ENCODE assay signal across 27 cellular contexts in the genomic region with DNA sequence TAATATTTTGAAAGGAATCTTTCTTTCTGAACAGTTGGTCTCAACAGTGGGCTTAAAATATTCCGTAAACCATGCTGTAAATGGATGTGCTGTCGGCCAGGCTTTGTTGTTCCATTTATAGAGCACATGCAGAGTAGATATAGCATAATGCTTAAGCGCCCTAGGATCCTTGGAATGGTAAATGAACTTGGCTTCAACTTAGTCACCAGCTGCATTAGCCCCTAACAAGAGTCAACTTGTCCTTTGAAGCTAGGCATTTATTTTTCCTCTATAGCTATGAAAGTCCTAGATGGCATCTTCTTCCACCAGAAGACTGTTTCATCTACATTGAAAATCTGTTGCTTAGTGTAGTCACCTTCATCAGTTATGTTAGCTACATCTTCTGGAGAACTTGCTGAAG.
"Had no signal": no experiment of that assay in that cellular context is flagged by ENCODE, and none has a peak within 500 bp of the region (broad histone marks: within the 10 kb centered on the region; RNA-seq: fewer than 3 reads in every experiment).

No MANE protein-coding gene starts in this region.

- H3K36me3 ChIP-seq: ascending aorta, brain microvascular endothelial cell, heart left ventricle, lower lobe of right lung, right atrium auricular region, suprapubic skin, tibial artery, upper lobe of right lung had no signal

- H3K36me3 Mint-ChIP-seq: activated naive CD8-positive, alpha-beta T cell treated with anti-CD3 and anti-CD28 coated beads for 36 hours; natural killer cell treated with Interleukin-12 subunit alpha and Interleukin-12 subunit beta and Interleukin-15 and Interleukin-18, amount 100 ng/mL, for 72 hours; stimulated activated memory B cell treated with anti-CD40 and anti-IgM and Interleukin-4, amounts not matched to agents 10 μg/mL and 1 μg/mL and 100 μg/mL, for 72 hours had no signal

- DNase-seq: activated CD4-positive, CD25-positive, alpha-beta regulatory T cell; activated CD8-positive, alpha-beta memory T cell treated with anti-CD3 and anti-CD28 coated beads for 24 hours; activated gamma-delta T cell; activated naive CD8-positive, alpha-beta T cell treated with anti-CD3 and anti-CD28 coated beads for 36 hours; brain microvascular endothelial cell; caudate nucleus; cortex of kidney; foreskin fibroblast; heart left ventricle; hypothalamus; immature natural killer cell; kidney glomerular epithelial cell; lower lobe of right lung; mucosa of descending colon; stimulated activated CD4-positive, alpha-beta T cell treated with anti-CD3 and anti-CD28 coated beads, Interleukin-1b, Interleukin-23, amount 100 ng/mL, for 48 hours; stimulated activated CD4-positive, alpha-beta T cell treated with anti-CD3 and anti-CD28 coated beads, Interleukin-4, amount 100 ng/mL, for 4 hours; stimulated activated CD8-positive, alpha-beta memory T cell treated with anti-CD3 and anti-CD28 coated beads, Interleukin-4, amount 100 ng/mL, for 48 hours; tibial artery; upper lobe of right lung had no signal

- H3K9me3 Mint-ChIP-seq: activated naive CD8-positive, alpha-beta T cell treated with anti-CD3 and anti-CD28 coated beads for 36 hours; immature natural killer cell; natural killer cell treated with Interleukin-12 subunit alpha and Interleukin-12 subunit beta and Interleukin-15 and Interleukin-18, amount 100 ng/mL, for 72 hours; stimulated activated memory B cell treated with anti-CD40 and anti-IgM and Interleukin-4, amounts not matched to agents 10 μg/mL and 1 μg/mL and 100 μg/mL, for 72 hours had no signal

- H3K4me2 ChIP-seq: smooth muscle cell had no signal

- FAIRE-seq: endothelial cell of umbilical vein had no signal

- H3K4me3 Mint-ChIP-seq: activated CD4-positive, alpha-beta T cell treated with anti-CD3 and anti-CD28 coated beads for 36 hours; activated naive CD8-positive, alpha-beta T cell treated with anti-CD3 and anti-CD28 coated beads for 36 hours; immature natural killer cell; natural killer cell treated with Interleukin-12 subunit alpha and Interleukin-12 subunit beta and Interleukin-15 and Interleukin-18, amount 100 ng/mL, for 72 hours; stimulated activated memory B cell treated with anti-CD40 and anti-IgM and Interleukin-4, amounts not matched to agents 10 μg/mL and 1 μg/mL and 100 μg/mL, for 72 hours had no signal

- H3K27me3 ChIP-seq: ascending aorta, brain microvascular endothelial cell, heart left ventricle, right atrium auricular region, suprapubic skin, tibial artery, upper lobe of right lung had no signal

- H3K27ac ChIP-seq: ascending aorta, brain microvascular endothelial cell, heart left ventricle, lower lobe of right lung, right atrium auricular region, suprapubic skin, tibial artery, upper lobe of right lung had no signal

- H3K27me3 Mint-ChIP-seq: activated CD4-positive, alpha-beta T cell treated with anti-CD3 and anti-CD28 coated beads for 36 hours; stimulated activated memory B cell treated with anti-CD40 and anti-IgM and Interleukin-4, amounts not matched to agents 10 μg/mL and 1 μg/mL and 100 μg/mL, for 72 hours had no signal

- H3K27ac Mint-ChIP-seq: immature natural killer cell; natural killer cell treated with Interleukin-12 subunit alpha and Interleukin-12 subunit beta and Interleukin-15 and Interleukin-18, amount 100 ng/mL, for 72 hours; stimulated activated memory B cell treated with anti-CD40 and anti-IgM and Interleukin-4, amounts not matched to agents 10 μg/mL and 1 μg/mL and 100 μg/mL, for 72 hours had no signal

- H3K4me1 Mint-ChIP-seq: immature natural killer cell had no signal

- H3K4me3 ChIP-seq: ascending aorta, heart left ventricle, lower lobe of right lung, mucosa of descending colon, right atrium auricular region, smooth muscle cell, suprapubic skin, tibial artery, upper lobe of right lung had no signal

- H3K4me1 ChIP-seq: lower lobe of right lung, suprapubic skin, upper lobe of right lung had no signal

- H3K9me3 ChIP-seq: ascending aorta, heart left ventricle, lower lobe of right lung, mucosa of descending colon, right atrium auricular region, suprapubic skin, tibial artery, upper lobe of right lung had no signal
